ENCODE assay signal across 9 cellular contexts in genomic region chr5:10145922-10146321, GRCh38.
DNase-seq lines count a peak whose midpoint lies in the region; TF ChIP-seq lines count a peak whose summit lies in the region.
"Had no signal": no experiment of that assay in that cellular context is flagged by ENCODE, and none has a peak within 500 bp of the region (broad histone marks: within the 10 kb centered on the region; RNA-seq: fewer than 3 reads in every experiment).

No MANE protein-coding gene starts in this region.

- H3K4me1 ChIP-seq in breast epithelium (no peaks in the 10 kb centered on the region), Peyer's patch (no peaks in the 10 kb centered on the region)

- H3K4me3 ChIP-seq in breast epithelium (no peak overlapping the region), fibroblast of mammary gland (ENCODE audit: control insufficient read depth, low read depth, low read length) (no peak overlapping the region), Peyer's patch (no peak overlapping the region)
- H3K4me3 ChIP-seq: SK-N-MC had no signal

- H3K4me3 Mint-ChIP-seq in MCF 10A (ENCODE audit: unreplicated experiment) (no peak overlapping the region), type B pancreatic cell (no peak overlapping the region)
- H3K4me3 Mint-ChIP-seq in activated CD4-positive, alpha-beta memory T cell treated with anti-CD3 and anti-CD28 coated beads, Interleukin-2, amount 10 ng/mL, durations not matched to agents 7 days and 5 days, result no peak overlapping the region

- H3K36me3 ChIP-seq in breast epithelium, result no peaks in the 10 kb centered on the region
- H3K36me3 ChIP-seq in Peyer's patch, result no peaks in the 10 kb centered on the region

- H3K9me3 ChIP-seq in breast epithelium (no peaks in the 10 kb centered on the region), Peyer's patch (no peaks in the 10 kb centered on the region)

- no peaks in the 10 kb centered on the region for H3K27me3 ChIP-seq in breast epithelium
- no peaks in the 10 kb centered on the region for H3K27me3 ChIP-seq in Peyer's patch

- POLR2A ChIA-PET in MCF 10A (lab: Yijun Ruan, JAX), result no interaction called here
- POLR2A ChIA-PET in activated CD4-positive, alpha-beta memory T cell treated with anti-CD3 and anti-CD28 coated beads, Interleukin-2, amount 10 ng/mL, durations not matched to agents 7 days and 5 days (lab: Charles Lee), result no interaction called here

- TF ChIP-seq POLR2A in breast epithelium (IDR thresholded peaks at IDR 0.05) (no peak), Peyer's patch (IDR thresholded peaks at IDR 0.05) (no peak)

- no TSS peak for BruUV-seq in MCF 10A (replicated peaks; lab: Mats Ljungman, UMichigan)

- peak; percentile 40 for TF ChIP-seq CTCF in MCF 10A (IDR thresholded peaks at IDR 0.05; ENCODE audit: unreplicated experiment)
- TF ChIP-seq CTCF in breast epithelium (IDR thresholded peaks at IDR 0.05), result no peak
- TF ChIP-seq CTCF in fibroblast of mammary gland (conservative IDR thresholded peaks at IDR 0.05; ENCODE audit: control insufficient read depth, insufficient read depth, low read depth, low read length), result peak; percentile 28
- peak; percentile 67 for TF ChIP-seq CTCF in type B pancreatic cell (conservative IDR thresholded peaks at IDR 0.05)
- TF ChIP-seq CTCF in Peyer's patch (IDR thresholded peaks at IDR 0.05), result peak in 2 of 6 experiments; percentile 16 to 26

- DNase-seq in MCF 10A (ENCODE audit: unreplicated experiment) (peak; percentile 70), breast epithelium (ENCODE audit: low spot score in 2 of 2) (no peak), NCI-H69 (lab: John Stamatoyannopoulos, UW) (peak; percentile 25), fibroblast of mammary gland (ENCODE audit: low read depth) (peak; percentile 56), type B pancreatic cell (ENCODE audit: extremely low spot score, unreplicated experiment) (no peak), Peyer's patch (no peak), NCI-H2227 treated with DMSO at 0.1 percent for 48 hours (lab: John Stamatoyannopoulos, UW) (no peak)
- DNase-seq in activated CD4-positive, alpha-beta memory T cell treated with anti-CD3 and anti-CD28 coated beads, Interleukin-2, amount 10 ng/mL, durations not matched to agents 7 days and 5 days, result no peak

- no peaks in the 10 kb centered on the region for H3K4me1 Mint-ChIP-seq in MCF 10A (ENCODE audit: insufficient read depth, unreplicated experiment)
- no peaks in the 10 kb centered on the region for H3K4me1 Mint-ChIP-seq in type B pancreatic cell (ENCODE audit: unreplicated experiment)
- no peaks in the 10 kb centered on the region for H3K4me1 Mint-ChIP-seq in activated CD4-positive, alpha-beta memory T cell treated with anti-CD3 and anti-CD28 coated beads, Interleukin-2, amount 10 ng/mL, durations not matched to agents 7 days and 5 days

- no peaks in the 10 kb centered on the region for H3K27me3 Mint-ChIP-seq in MCF 10A (ENCODE audit: insufficient read depth, unreplicated experiment)
- H3K27me3 Mint-ChIP-seq in type B pancreatic cell, result no peaks in the 10 kb centered on the region
- peaks cover 2% of the 10 kb centered on the region for H3K27me3 Mint-ChIP-seq in activated CD4-positive, alpha-beta memory T cell treated with anti-CD3 and anti-CD28 coated beads, Interleukin-2, amount 10 ng/mL, durations not matched to agents 7 days and 5 days

- no peaks in the 10 kb centered on the region for H3K9me3 Mint-ChIP-seq in MCF 10A (ENCODE audit: unreplicated experiment)
- no peaks in the 10 kb centered on the region for H3K9me3 Mint-ChIP-seq in type B pancreatic cell
- no peaks in the 10 kb centered on the region for H3K9me3 Mint-ChIP-seq in activated CD4-positive, alpha-beta memory T cell treated with anti-CD3 and anti-CD28 coated beads, Interleukin-2, amount 10 ng/mL, durations not matched to agents 7 days and 5 days

- H3K27ac Mint-ChIP-seq in MCF 10A (ENCODE audit: low read depth, unreplicated experiment) (no peak overlapping the region), type B pancreatic cell (no peak overlapping the region)
- H3K27ac Mint-ChIP-seq in activated CD4-positive, alpha-beta memory T cell treated with anti-CD3 and anti-CD28 coated beads, Interleukin-2, amount 10 ng/mL, durations not matched to agents 7 days and 5 days, result no peak overlapping the region

- CTCF ChIA-PET in MCF 10A (lab: Yijun Ruan, JAX), result interaction anchor here (0.7 to 3.2 kb wide), 11 partner anchors 8 to 1392 kb away, joined by 3 to 32 read pairs (median 3); no protein-coding TSS in a partner anchor
- CTCF ChIA-PET in activated CD4-positive, alpha-beta memory T cell treated with anti-CD3 and anti-CD28 coated beads, Interleukin-2, amount 10 ng/mL, durations not matched to agents 7 days and 5 days (lab: Charles Lee), result no interaction called here

- intact Hi-C loops in MCF 10A (cut with micrococcal nuclease), result loop anchor here (1.0 to 10.0 kb wide), 2 partner anchors 248 to 991 kb away; no protein-coding TSS in a partner anchor
- intact Hi-C loops in breast epithelium (cut with DNase I; ENCODE audit: low total_unique reads), result no loop called here

- no peak overlapping the region for H3K27ac ChIP-seq in breast epithelium
- H3K27ac ChIP-seq in Peyer's patch, result no peak overlapping the region
- H3K27ac ChIP-seq: SK-N-MC had no signal

- H3K36me3 Mint-ChIP-seq in MCF 10A (ENCODE audit: insufficient read depth, unreplicated experiment), result no peaks in the 10 kb centered on the region
- no peaks in the 10 kb centered on the region for H3K36me3 Mint-ChIP-seq in type B pancreatic cell
- H3K36me3 Mint-ChIP-seq in activated CD4-positive, alpha-beta memory T cell treated with anti-CD3 and anti-CD28 coated beads, Interleukin-2, amount 10 ng/mL, durations not matched to agents 7 days and 5 days (ENCODE audit: low read depth), result no peaks in the 10 kb centered on the region

Comparison
In these comparisons a context has a peak if more than half of its experiments do, and no peak if none do; other contexts are left out.
1. DNase-seq: peak in MCF 10A (single experiment), NCI-H69 (single experiment) and fibroblast of mammary gland (single experiment); none in breast epithelium (0 of 2), type B pancreatic cell (single experiment), Peyer's patch (0 of 3), NCI-H2227 treated with DMSO at 0.1 percent for 48 hours (single experiment) and activated CD4-positive, alpha-beta memory T cell treated with anti-CD3 and anti-CD28 coated beads, Interleukin-2, amount 10 ng/mL, durations not matched to agents 7 days and 5 days (single experiment).
2. CTCF ChIP-seq: peak in MCF 10A (single experiment), fibroblast of mammary gland (single experiment) and type B pancreatic cell (single experiment); none in breast epithelium (0 of 3).